In genomic region chr12:109999983-110000505, GRCh38 we compare ENCODE assay signal across 8 cellular contexts. TPM values are rescaled to one million over a fixed set of nuclear protein-coding genes. Genes with fewer than 3 reads are reported as not detected.
DNase-seq lines count a peak whose midpoint lies in the region; ATAC-seq, FAIRE-seq and TF ChIP-seq lines count a peak whose summit lies in the region.

No MANE protein-coding gene starts in this region.

- intact Hi-C loops in kidney (cut with DNase I): no loop called here

- H3K9ac ChIP-seq in kidney (ENCODE audit: low read length in 2 of 2) (peak overlapping the region; percentile 42 to 91), stomach smooth muscle (ENCODE audit: low read length in 2 of 2) (peak overlapping the region; percentile 74 to 87)

- H3K9me3 ChIP-seq in kidney (ENCODE audit: control insufficient read depth in 1 of 2, low read length in 2 of 2): no peaks in the 10 kb centered on the region
- H3K9me3 ChIP-seq in stomach smooth muscle (ENCODE audit: control insufficient read depth in 2 of 2, low read length in 2 of 2): no peaks in the 10 kb centered on the region

- no peak for FAIRE-seq in kidney (lab: Jason Lieb, UNC)

- no peak for TF ChIP-seq CTCF in kidney (IDR thresholded peaks at IDR 0.05; ENCODE audit: borderline replicate concordance, extremely low read depth, insufficient read depth)

- ATAC-seq in GM18520 (IDR thresholded peaks at IDR 0.05; ENCODE audit: unreplicated experiment): no peak

- H3K4me1 ChIP-seq in kidney (ENCODE audit: control insufficient read depth in 1 of 2, insufficient read depth in 1 of 2, low read depth in 1 of 2, low read length in 2 of 2) (peaks cover 5 to 10% of the 10 kb centered on the region in 2 donors), stomach smooth muscle (ENCODE audit: control insufficient read depth, insufficient read depth, low read length) (peaks cover 18% of the 10 kb centered on the region)

- DNase-seq in DMS53 treated with DMSO at 0.1 percent for 48 hours (lab: John Stamatoyannopoulos, UW; ENCODE audit: unreplicated experiment) (peak; percentile 10), LoVo (ENCODE audit: low spot score) (peak; percentile 23), astrocyte of the hippocampus (ENCODE audit: low read depth, low spot score) (peak; percentile 63), kidney (peak; percentile 79), NCI-H1694 treated with DMSO at 0.1 percent for 48 hours (lab: John Stamatoyannopoulos, UW) (no peak)
- DNase-seq in activated CD4-positive, CD25-positive, alpha-beta regulatory T cell treated with anti-CD3 and anti-CD28 coated beads, Interleukin-2, amount 50 U/mL, for 72 hours: no peak

- H3K27ac ChIP-seq in kidney (ENCODE audit: low read depth in 2 of 2, low read length in 2 of 2): peak overlapping the region; percentile 82 to 87
- H3K27ac ChIP-seq in stomach smooth muscle (ENCODE audit: low read length): no peak overlapping the region

- no peaks in the 10 kb centered on the region for H3K27me3 ChIP-seq in stomach smooth muscle (ENCODE audit: control insufficient read depth in 1 of 2, insufficient read depth in 2 of 2, low read length in 2 of 2)

- H3K36me3 ChIP-seq in kidney (ENCODE audit: control insufficient read depth in 1 of 2, insufficient read depth in 2 of 2, low read length in 2 of 2) (no peaks in the 10 kb centered on the region), stomach smooth muscle (ENCODE audit: control insufficient read depth in 2 of 2, insufficient read depth in 2 of 2, low read length in 2 of 2) (peaks cover 2 to 6% of the 10 kb centered on the region in 2 donors)

- H3K4me3 ChIP-seq in kidney (ENCODE audit: low read length in 2 of 2) (peak overlapping the region; percentile 90 to 94), stomach smooth muscle (ENCODE audit: low read length in 2 of 2) (peak overlapping the region; percentile 80 to 88)

RNA-seq across cellular contexts. Expression of gene ANKRD13A, which starts 0.8 kb away (rescaled TPM):
- total RNA-seq in kidney: 68.0 TPM
- polyA plus RNA-seq in kidney (ENCODE audit: insufficient read depth, low read depth, low replicate concordance): 23.2 TPM

RNA-seq across cellular contexts. Expression of gene GIT2, which starts 3.9 kb away (rescaled TPM):
- 46.2 TPM for total RNA-seq in kidney
- 10.4 TPM for polyA plus RNA-seq in kidney (ENCODE audit: insufficient read depth, low read depth, low replicate concordance)

RNA-seq across cellular contexts. Expression of gene C12orf76, which starts 48.3 kb away (rescaled TPM):
- total RNA-seq in kidney: 14.6 TPM
- 15.8 TPM for polyA plus RNA-seq in kidney (ENCODE audit: insufficient read depth, low read depth, low replicate concordance)

Comparison
In these comparisons a context has a peak if more than half of its experiments do, and no peak if none do; other contexts are left out.
1. DNase-seq: peak in DMS53 treated with DMSO at 0.1 percent for 48 hours (single experiment), LoVo (single experiment), astrocyte of the hippocampus (single experiment) and kidney (single experiment); none in activated CD4-positive, CD25-positive, alpha-beta regulatory T cell treated with anti-CD3 and anti-CD28 coated beads, Interleukin-2, amount 50 U/mL, for 72 hours (single experiment) and NCI-H1694 treated with DMSO at 0.1 percent for 48 hours (single experiment).